Comparison of ENCODE assay signal across 17 cellular contexts in genomic region chrX:64151911-64152310, GRCh38. TPM values are rescaled to one million over a fixed set of nuclear protein-coding genes. Genes with fewer than 3 reads are reported as not detected.
DNase-seq lines count a peak whose midpoint lies in the region; ATAC-seq and TF ChIP-seq lines count a peak whose summit lies in the region.
"Had no signal": no experiment of that assay in that cellular context is flagged by ENCODE, and none has a peak within 500 bp of the region (broad histone marks: within the 10 kb centered on the region; RNA-seq: fewer than 3 reads in every experiment).

No MANE protein-coding gene starts in this region.

- BruUV-seq in mammary epithelial cell (replicated peaks; lab: Mats Ljungman, UMichigan) = no TSS peak

- no peak for TF ChIP-seq EP300 in gastroesophageal sphincter (IDR thresholded peaks at IDR 0.05)

- TF ChIP-seq POLR2A in esophagus squamous epithelium (IDR thresholded peaks at IDR 0.05) = no peak
- no peak for TF ChIP-seq POLR2A in prostate gland (IDR thresholded peaks at IDR 0.05)
- no peak for TF ChIP-seq POLR2A in gastroesophageal sphincter (IDR thresholded peaks at IDR 0.05)

- intact Hi-C loops in mammary epithelial cell (cut with micrococcal nuclease) (loop anchor here (5.0 kb wide), 1 partner anchor 55 kb away; the partner anchor contains the start of gene AMER1), esophagus squamous epithelium (cut with DNase I) (no loop called here), prostate gland (cut with DNase I) (no loop called here)

- DNase-seq in mammary epithelial cell = peak; percentile 39
- DNase-seq in epithelial cell of esophagus (ENCODE audit: low read depth) = peak; percentile 67
- DNase-seq in esophagus squamous epithelium (lab: John Stamatoyannopoulos, UW) = no peak
- peak; percentile 29 for DNase-seq in prostate gland (ENCODE audit: low spot score)
- no peak for DNase-seq in chondrocyte (ENCODE audit: low spot score)
- no peak for DNase-seq in SHP77 treated with DMSO at 0.1 percent for 48 hours (lab: John Stamatoyannopoulos, UW)
- DNase-seq: ACHN; BE2C; C1 segment of cervical spinal cord; CD4-positive, CD25-positive, alpha-beta regulatory T cell; CD8-positive, alpha-beta memory T cell; COR-L47; DMS 273 treated with DMSO at 0.1 percent for 48 hours; GDM1; GM23248 had no signal

- ATAC-seq in gastroesophageal sphincter = no peak

- H3K9me3 Mint-ChIP-seq in chondrocyte (ENCODE audit: low read depth) = peaks cover 35% of the 10 kb centered on the region

- no peak overlapping the region for H3K4me2 ChIP-seq in mammary epithelial cell (ENCODE audit: insufficient read depth, low read depth, low read length)

- H3K36me3 Mint-ChIP-seq in chondrocyte (ENCODE audit: low read depth) = no peaks in the 10 kb centered on the region
- H3K36me3 Mint-ChIP-seq: CD4-positive, CD25-positive, alpha-beta regulatory T cell had no signal

- in situ Hi-C loops in mammary epithelial cell (cut with MboI; ENCODE audit: low sequenced_read_pairs in 2 of 2) = no loop called here

- H3K27ac Mint-ChIP-seq in chondrocyte (ENCODE audit: unreplicated experiment) = no peak overlapping the region
- H3K27ac Mint-ChIP-seq: CD4-positive, CD25-positive, alpha-beta regulatory T cell; CD8-positive, alpha-beta memory T cell had no signal

- CTCF ChIA-PET in mammary epithelial cell (lab: Charles Lee; ENCODE audit: low non-redundant PET) = no interaction called here

- no peaks in the 10 kb centered on the region for H3K27me3 ChIP-seq in mammary epithelial cell (ENCODE audit: insufficient read depth, low read length)
- no peaks in the 10 kb centered on the region for H3K27me3 ChIP-seq in esophagus squamous epithelium
- H3K27me3 ChIP-seq in prostate gland (replicated peaks; ENCODE audit: insufficient read depth) = no peaks in the 10 kb centered on the region
- H3K27me3 ChIP-seq in gastroesophageal sphincter = no peaks in the 10 kb centered on the region
- H3K27me3 ChIP-seq: BE2C had no signal

- H3K9me3 ChIP-seq in mammary epithelial cell (replicated peaks; ENCODE audit: insufficient read depth, low read length) (peaks cover 3% of the 10 kb centered on the region), esophagus squamous epithelium (no peaks in the 10 kb centered on the region), prostate gland (no peaks in the 10 kb centered on the region), gastroesophageal sphincter (no peaks in the 10 kb centered on the region)
- H3K9me3 ChIP-seq: BE2C, HAP-1 had no signal

- H3K4me1 Mint-ChIP-seq in chondrocyte (ENCODE audit: low read depth) = no peaks in the 10 kb centered on the region
- H3K4me1 Mint-ChIP-seq: CD4-positive, CD25-positive, alpha-beta regulatory T cell; CD8-positive, alpha-beta memory T cell had no signal

- no peak overlapping the region for H3K4me3 Mint-ChIP-seq in chondrocyte (ENCODE audit: unreplicated experiment)
- H3K4me3 Mint-ChIP-seq: CD4-positive, CD25-positive, alpha-beta regulatory T cell; CD8-positive, alpha-beta memory T cell had no signal

- H3K27me3 Mint-ChIP-seq in chondrocyte (ENCODE audit: low read depth) = no peaks in the 10 kb centered on the region
- H3K27me3 Mint-ChIP-seq: CD4-positive, CD25-positive, alpha-beta regulatory T cell had no signal

- no peaks in the 10 kb centered on the region for H4K20me1 ChIP-seq in mammary epithelial cell (ENCODE audit: insufficient read depth, low read length)

- no peaks in the 10 kb centered on the region for H3K79me2 ChIP-seq in mammary epithelial cell (ENCODE audit: insufficient read depth, low read length)

- no peak for TF ChIP-seq CTCF in mammary epithelial cell (conservative IDR thresholded peaks at IDR 0.05 in 1 of 2, IDR thresholded peaks at IDR 0.05 in 1 of 2; ENCODE audit: extremely low read depth in 1 of 2, insufficient read depth in 1 of 2, low read depth in 1 of 2, low read length in 2 of 2)
- TF ChIP-seq CTCF in epithelial cell of esophagus (IDR thresholded peaks at IDR 0.05; ENCODE audit: insufficient read depth, low read depth, low read length, missing control alignments) = no peak
- TF ChIP-seq CTCF in esophagus squamous epithelium (IDR thresholded peaks at IDR 0.05) = no peak
- no peak for TF ChIP-seq CTCF in prostate gland (IDR thresholded peaks at IDR 0.05)
- no peak for TF ChIP-seq CTCF in chondrocyte (IDR thresholded peaks at IDR 0.05)
- TF ChIP-seq CTCF in gastroesophageal sphincter (IDR thresholded peaks at IDR 0.05) = no peak

- H3K4me1 ChIP-seq in mammary epithelial cell (ENCODE audit: insufficient read depth, low read length) = no peaks in the 10 kb centered on the region
- H3K4me1 ChIP-seq in esophagus squamous epithelium = peaks cover 0 to 25% (median 0%) of the 10 kb centered on the region in 3 donors
- H3K4me1 ChIP-seq in prostate gland (replicated peaks) = no peaks in the 10 kb centered on the region
- H3K4me1 ChIP-seq in gastroesophageal sphincter = no peaks in the 10 kb centered on the region
- H3K4me1 ChIP-seq: BE2C, HAP-1 had no signal

- H3K9ac ChIP-seq in mammary epithelial cell (ENCODE audit: insufficient read depth, low read length) = no peak overlapping the region
- H3K9ac ChIP-seq: GM23248 had no signal

- no peaks in the 10 kb centered on the region for H3K36me3 ChIP-seq in mammary epithelial cell (ENCODE audit: insufficient read depth, low read length)
- H3K36me3 ChIP-seq in esophagus squamous epithelium = no peaks in the 10 kb centered on the region
- no peaks in the 10 kb centered on the region for H3K36me3 ChIP-seq in prostate gland
- no peaks in the 10 kb centered on the region for H3K36me3 ChIP-seq in gastroesophageal sphincter
- H3K36me3 ChIP-seq: BE2C, HAP-1 had no signal

- H3K4me3 ChIP-seq in mammary epithelial cell (replicated peaks in 1 of 3; ENCODE audit: insufficient read depth in 1 of 3, low read depth in 2 of 3, low read length in 3 of 3) = no peak overlapping the region
- H3K4me3 ChIP-seq in epithelial cell of esophagus (ENCODE audit: low read length) = no peak overlapping the region
- no peak overlapping the region for H3K4me3 ChIP-seq in esophagus squamous epithelium
- no peak overlapping the region for H3K4me3 ChIP-seq in prostate gland
- H3K4me3 ChIP-seq in gastroesophageal sphincter = no peak overlapping the region
- H3K4me3 ChIP-seq: GM23248, HAP-1 had no signal

- H3K27ac ChIP-seq in mammary epithelial cell (ENCODE audit: insufficient read depth, low read depth, low read length) = no peak overlapping the region
- H3K27ac ChIP-seq in esophagus squamous epithelium = peak overlapping the region in 3 of 4 donors; percentile 19 to 60 (median 30)
- no peak overlapping the region for H3K27ac ChIP-seq in prostate gland
- H3K27ac ChIP-seq in gastroesophageal sphincter = no peak overlapping the region
- H3K27ac ChIP-seq: GM23248 had no signal

- dilution Hi-C loops in mammary epithelial cell (cut with HindIII; ENCODE audit: low sequenced_read_pairs) = loop anchor here (5.0 kb wide), 1 partner anchor 40 kb away; no protein-coding TSS in a partner anchor

- H2AFZ ChIP-seq in mammary epithelial cell (ENCODE audit: low read depth, low read length) = no peak overlapping the region
- H2AFZ ChIP-seq: GM23248 had no signal

RNA-seq across cellular contexts. Expression of gene AMER1, which starts 53.6 kb away (rescaled TPM):
- total RNA-seq in mammary epithelial cell = 1 to 10 TPM; 2.3 to 3.3 TPM
- polyA plus RNA-seq in mammary epithelial cell = 1.3 TPM
- polyA minus RNA-seq in mammary epithelial cell = 4.3 TPM
- 10 to 100 TPM in 1 of 4 donors, 1 to 10 TPM in 3; 4.0 to 11.1 (median 5.1) TPM for total RNA-seq in esophagus squamous epithelium
- 1 to 10 TPM; 3.1 to 5.4 TPM for total RNA-seq in prostate gland
- 4.6 to 5.4 TPM (median 4.7 TPM) in 3 replicates for total RNA-seq in chondrocyte
- total RNA-seq in gastroesophageal sphincter = 1 to 10 TPM; 3.4 to 9.5 (median 7.2) TPM

Comparison
In these comparisons a context has a peak if more than half of its experiments do, and no peak if none do; other contexts are left out.
1. DNase-seq: peak in mammary epithelial cell (single experiment), epithelial cell of esophagus (single experiment) and prostate gland (single experiment); none in esophagus squamous epithelium (single experiment), chondrocyte (single experiment) and SHP77 treated with DMSO at 0.1 percent for 48 hours (single experiment).
2. H3K27ac ChIP-seq: peak in esophagus squamous epithelium (3 of 4); none in mammary epithelial cell (single experiment), prostate gland (0 of 2) and gastroesophageal sphincter (0 of 4).